ENCODE assay signal across 11 cellular contexts in genomic region chr17:80724723-80725388, GRCh38.
DNase-seq lines count a peak whose midpoint lies in the region; ATAC-seq and TF ChIP-seq lines count a peak whose summit lies in the region.
"Had no signal": no experiment of that assay in that cellular context is flagged by ENCODE, and none has a peak within 500 bp of the region (broad histone marks: within the 10 kb centered on the region; RNA-seq: fewer than 3 reads in every experiment).

No MANE protein-coding gene starts in this region.

- no peaks in the 10 kb centered on the region for H3K4me1 ChIP-seq in breast epithelium

- TF ChIP-seq CTCF in MCF 10A (IDR thresholded peaks at IDR 0.05; ENCODE audit: unreplicated experiment) = no peak
- TF ChIP-seq CTCF in breast epithelium (IDR thresholded peaks at IDR 0.05) = no peak
- no peak for TF ChIP-seq CTCF in VCaP (conservative IDR thresholded peaks at IDR 0.05)

- H3K36me3 ChIP-seq in breast epithelium = no peaks in the 10 kb centered on the region

- H3K9me3 Mint-ChIP-seq in MCF 10A (ENCODE audit: unreplicated experiment) = no peaks in the 10 kb centered on the region
- H3K9me3 Mint-ChIP-seq: CD4-positive, CD25-positive, alpha-beta regulatory T cell; IgD-negative memory B cell had no signal

- peak overlapping the region; percentile 54 for H3K4me3 Mint-ChIP-seq in MCF 10A (ENCODE audit: unreplicated experiment)
- H3K4me3 Mint-ChIP-seq: CD4-positive, CD25-positive, alpha-beta regulatory T cell had no signal

- TF ChIP-seq POLR2A in breast epithelium (IDR thresholded peaks at IDR 0.05) = no peak

- no peak for ATAC-seq in HG03095 (IDR thresholded peaks at IDR 0.05; ENCODE audit: unreplicated experiment)
- ATAC-seq in GM18861 (IDR thresholded peaks at IDR 0.05; ENCODE audit: unreplicated experiment) = no peak
- ATAC-seq: sciatic nerve had no signal

- POLR2A ChIA-PET in MCF 10A (lab: Yijun Ruan, JAX) = interaction anchor here (0.5 to 1.3 kb wide), 5 partner anchors 15 to 175 kb away, joined by 3 to 4 read pairs (median 3); no protein-coding TSS in a partner anchor

- CTCF ChIA-PET in MCF 10A (lab: Yijun Ruan, JAX) = interaction anchor here (0.7 to 1.6 kb wide), 2 partner anchors 150 to 174 kb away, joined by 3 to 4 read pairs; no protein-coding TSS in a partner anchor

- BruUV-seq in MCF 10A (replicated peaks; lab: Mats Ljungman, UMichigan) = no TSS peak

- H3K4me1 Mint-ChIP-seq in MCF 10A (ENCODE audit: insufficient read depth, unreplicated experiment) = peaks cover 53% of the 10 kb centered on the region

- H3K9me3 ChIP-seq in breast epithelium = no peaks in the 10 kb centered on the region

- no peaks in the 10 kb centered on the region for H3K27me3 Mint-ChIP-seq in MCF 10A (ENCODE audit: insufficient read depth, unreplicated experiment)
- H3K27me3 Mint-ChIP-seq: CD4-positive, CD25-positive, alpha-beta regulatory T cell; IgD-negative memory B cell had no signal

- no peak overlapping the region for H3K27ac ChIP-seq in breast epithelium
- peak overlapping the region; percentile 19; the same call in 1 of the 2 replicates for H3K27ac ChIP-seq in VCaP

- peak overlapping the region; percentile 73 for H3K27ac Mint-ChIP-seq in MCF 10A (ENCODE audit: low read depth, unreplicated experiment)

- H3K27me3 ChIP-seq in breast epithelium = no peaks in the 10 kb centered on the region

- H3K4me3 ChIP-seq in breast epithelium = no peak overlapping the region

- H3K36me3 Mint-ChIP-seq in MCF 10A (ENCODE audit: insufficient read depth, unreplicated experiment) = no peaks in the 10 kb centered on the region
- H3K36me3 Mint-ChIP-seq: IgD-negative memory B cell had no signal

- intact Hi-C loops in MCF 10A (cut with micrococcal nuclease) (loop anchor here (10.0 kb wide), 1 partner anchor 110 kb away; no protein-coding TSS in a partner anchor), breast epithelium (cut with DNase I; ENCODE audit: low total_unique reads) (no loop called here)

- DNase-seq in MCF 10A (ENCODE audit: unreplicated experiment) = peak; percentile 90
- no peak for DNase-seq in breast epithelium (ENCODE audit: low spot score in 2 of 2)
- DNase-seq in iris pigment epithelial cell (ENCODE audit: low read depth) = peak; percentile 74
- no peak for DNase-seq in NCI-H510A (lab: John Stamatoyannopoulos, UW)
- no peak for DNase-seq in GM19240 (ENCODE audit: insufficient read length, low spot score)
- DNase-seq: CD4-positive, CD25-positive, alpha-beta regulatory T cell had no signal

Comparison
In these comparisons a context has a peak if more than half of its experiments do, and no peak if none do; other contexts are left out.
1. DNase-seq: peak in MCF 10A (single experiment) and iris pigment epithelial cell (single experiment); none in breast epithelium (0 of 2), NCI-H510A (single experiment) and GM19240 (single experiment).